20 cellular contexts compared by ENCODE assay signal in the genomic region with DNA sequence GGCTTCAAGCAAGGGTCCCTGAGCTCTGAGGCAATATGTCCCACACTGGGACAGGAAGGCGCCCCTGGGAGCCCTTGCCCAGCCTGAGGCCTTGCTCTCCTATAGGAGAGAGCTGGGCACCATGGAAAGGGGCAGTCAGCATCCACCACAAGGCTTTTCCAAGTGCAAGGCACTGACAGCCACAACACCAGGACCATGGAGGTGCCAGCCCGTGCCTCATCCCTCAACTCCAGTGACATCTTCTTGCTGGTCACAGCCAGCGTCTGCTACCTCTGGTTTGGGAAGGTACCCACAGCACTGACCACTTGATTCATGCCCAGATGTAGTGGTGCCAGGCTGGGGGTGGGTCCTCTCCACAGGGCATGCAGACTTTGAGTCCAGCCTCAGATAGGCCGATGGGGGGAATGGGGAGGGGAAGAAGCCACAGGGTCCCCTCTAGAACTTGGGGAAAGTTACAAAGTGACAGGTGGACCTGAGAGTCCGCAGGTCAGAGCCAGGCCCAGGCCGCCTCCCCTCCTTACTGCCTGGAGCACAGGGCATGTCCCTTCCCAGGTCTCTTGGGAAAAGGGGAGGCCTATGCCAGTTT. TPM values are rescaled to one million over a fixed set of nuclear protein-coding genes. Genes with fewer than 3 reads are reported as not detected.
DNase-seq lines count a peak whose midpoint lies in the region; ATAC-seq and TF ChIP-seq lines count a peak whose summit lies in the region.
"Had no signal": no experiment of that assay in that cellular context is flagged by ENCODE, and none has a peak within 500 bp of the region (broad histone marks: within the 10 kb centered on the region; RNA-seq: fewer than 3 reads in every experiment).

No MANE protein-coding gene starts in this region.

- TF ChIP-seq EP300 in stomach (IDR thresholded peaks at IDR 0.05): no peak

- peak; percentile 6 for DNase-seq in activated naive CD4-positive, alpha-beta T cell treated with anti-CD3 and anti-CD28 coated beads, Interleukin-2, amount 50 U/mL, for 16 hours
- DNase-seq in activated naive CD4-positive, alpha-beta T cell (lab: John Stamatoyannopoulos, UW): no peak
- DNase-seq in mucosa of descending colon: peak in 2 of 3 donors; percentile 35 to 38
- DNase-seq in stomach: peak; percentile 23
- no peak for DNase-seq in effector CD8-positive, alpha-beta T cell (lab: John Stamatoyannopoulos, UW)
- no peak for DNase-seq in germinal center (ENCODE audit: low spot score)
- DNase-seq in stimulated activated CD4-positive, alpha-beta T cell treated with anti-CD3 and anti-CD28 coated beads, Interleukin-12 subunit alpha, Interleukin-12 subunit beta, amount 100 ng/mL, for 4 hours: no peak
- DNase-seq: foreskin keratinocyte; hippocampal formation; NCI-H1694 treated with DMSO at 0.1 percent for 48 hours; NCI-H748 treated with DMSO at 0.1 percent for 48 hours; retina; Right ventricle myocardium superior; stimulated activated CD4-positive, alpha-beta T cell treated with anti-CD3 and anti-CD28 coated beads, Interleukin-15, amount 100 ng/mL, for 24 hours; stimulated activated CD8-positive, alpha-beta memory T cell treated with anti-CD3 and anti-CD28 coated beads, Interleukin-4, amount 100 ng/mL, for 48 hours had no signal

- WGBS in stomach, 5 donors: 88 to 96% (median 91%) methylated on average over 5 to 6 of the region's 6 CpGs

- H3K27me3 ChIP-seq in stomach: no peaks in the 10 kb centered on the region
- H3K27me3 ChIP-seq: cardiac muscle cell, foreskin keratinocyte, vagina had no signal

- peaks cover 42% of the 10 kb centered on the region for H3K4me1 ChIP-seq in mucosa of descending colon (ENCODE audit: low read depth)
- peaks cover 47 to 82% (median 73%) of the 10 kb centered on the region in 4 donors for H3K4me1 ChIP-seq in stomach
- H3K4me1 ChIP-seq: foreskin keratinocyte had no signal

- H3K4me3 ChIP-seq in mucosa of descending colon: no peak overlapping the region
- H3K4me3 ChIP-seq in stomach: no peak overlapping the region
- H3K4me3 ChIP-seq: cardiac muscle cell, lung, vagina had no signal

- no peaks in the 10 kb centered on the region for H3K36me3 ChIP-seq in mucosa of descending colon (ENCODE audit: low read depth)
- H3K36me3 ChIP-seq in stomach: peaks cover 23 to 64% (median 53%) of the 10 kb centered on the region in 4 donors
- H3K36me3 ChIP-seq: cardiac muscle cell had no signal

- no peak for ATAC-seq in mucosa of descending colon
- ATAC-seq: foreskin keratinocyte had no signal

- no peaks in the 10 kb centered on the region for H3K9me3 ChIP-seq in mucosa of descending colon
- no peaks in the 10 kb centered on the region for H3K9me3 ChIP-seq in stomach
- H3K9me3 ChIP-seq: vagina had no signal

- TF ChIP-seq POLR2A in stomach (IDR thresholded peaks at IDR 0.05): no peak

- H3K27ac ChIP-seq in angular gyrus (ENCODE audit: low read depth, low read length) (peak overlapping the region; percentile 93), stomach (peak overlapping the region; percentile 25 to 79 (median 72))
- H3K27ac ChIP-seq: cardiac muscle cell, foreskin keratinocyte, KMS-11 had no signal

- intact Hi-C loops in mucosa of descending colon (cut with DNase I, micrococcal nuclease): no loop called here
- intact Hi-C loops in stomach (cut with DNase I; ENCODE audit: low total_unique reads): no loop called here

- TF ChIP-seq CTCF in mucosa of descending colon (IDR thresholded peaks at IDR 0.05) (no peak), stomach (IDR thresholded peaks at IDR 0.05) (no peak)

RNA-seq across cellular contexts. Expression of gene VILL, which starts 11.8 kb away (rescaled TPM):
- total RNA-seq in mucosa of descending colon (100 to 1,000 TPM in 2 of 3 donors, 10 to 100 TPM in 1; 69.7 to 197 (median 150) TPM), stomach (100 to 1,000 TPM in 2 of 5 donors, 10 to 100 TPM in 3; 59.8 to 191 (median 86.8) TPM)
- polyA plus RNA-seq in stomach: 100 to 1,000 TPM in 1 of 3 donors, 10 to 100 TPM in 2; 24.1 to 202 (median 43.7) TPM

RNA-seq across cellular contexts. Expression of gene PLCD1, which starts 27.1 kb away (rescaled TPM):
- total RNA-seq in mucosa of descending colon (100 to 1,000 TPM in 1 of 3 donors, 10 to 100 TPM in 2; 38.2 to 113 (median 66.5) TPM), stomach (10 to 100 TPM in 4 of 5 donors, 1 to 10 TPM in 1; 8.2 to 73.9 (median 15.6) TPM)
- polyA plus RNA-seq in stomach: 10 to 100 TPM in 2 of 3 donors, 1 to 10 TPM in 1; 9.8 to 27.1 (median 11.3) TPM

RNA-seq across cellular contexts. Expression of gene DLEC1, which starts 36.6 kb away (rescaled TPM):
- 1 to 10 TPM in 2 of 3 donors, under 1 TPM in 1; 0.73 to 1.7 (median 1.5) TPM for total RNA-seq in mucosa of descending colon
- 1 to 10 TPM in 2 of 5 donors, not detected in 3; 1.3 to 1.5 TPM for total RNA-seq in stomach
- under 1 TPM; 0.12 to 0.31 (median 0.20) TPM for polyA plus RNA-seq in stomach
- total RNA-seq: foreskin keratinocyte had no signal
- polyA plus RNA-seq: cardiac muscle cell had no signal

Comparison
In these comparisons a context has a peak if more than half of its experiments do, and no peak if none do; other contexts are left out.
1. DNase-seq: peak in activated naive CD4-positive, alpha-beta T cell treated with anti-CD3 and anti-CD28 coated beads, Interleukin-2, amount 50 U/mL, for 16 hours (single experiment), mucosa of descending colon (2 of 3) and stomach (single experiment); none in activated naive CD4-positive, alpha-beta T cell (0 of 4), effector CD8-positive, alpha-beta T cell (single experiment), germinal center (single experiment) and stimulated activated CD4-positive, alpha-beta T cell treated with anti-CD3 and anti-CD28 coated beads, Interleukin-12 subunit alpha, Interleukin-12 subunit beta, amount 100 ng/mL, for 4 hours (single experiment).